ENCODE assay signal across 28 cellular contexts in genomic region chr10:2633630-2634029, GRCh38.
DNase-seq lines count a peak whose midpoint lies in the region; FAIRE-seq and TF ChIP-seq lines count a peak whose summit lies in the region.
"Had no signal": no experiment of that assay in that cellular context is flagged by ENCODE, and none has a peak within 500 bp of the region (broad histone marks: within the 10 kb centered on the region; RNA-seq: fewer than 3 reads in every experiment).

No MANE protein-coding gene starts in this region.

- H2BK5ac ChIP-seq in H9 (ENCODE audit: insufficient read length, low read length) (no peak overlapping the region), H1 (ENCODE audit: low read depth, low read length) (no peak overlapping the region; the same call in 1 of the 2 replicates), mesendoderm (ENCODE audit: low read length) (no peak overlapping the region)

- H3K56ac ChIP-seq in H9 (ENCODE audit: insufficient read length, low read depth, low read length) (no peak overlapping the region), H1 (replicated peaks; ENCODE audit: insufficient read length, low read depth, low read length) (no peak overlapping the region), mesendoderm (ENCODE audit: low read length) (no peak overlapping the region)

- no peak overlapping the region for H3K23ac ChIP-seq in H9 (ENCODE audit: insufficient read length, low read depth, low read length)
- H3K23ac ChIP-seq in H1 (ENCODE audit: insufficient read length), result no peak overlapping the region
- H3K23ac ChIP-seq in mesendoderm (ENCODE audit: low read length), result no peak overlapping the region

- DNase-seq in CMK (ENCODE audit: low read depth) (peak; percentile 14), H9 (no peak), H1 (ENCODE audit: low read depth in 1 of 2, low spot score in 2 of 2) (no peak), mesendoderm (peak; percentile 87), NCI-H446 (lab: John Stamatoyannopoulos, UW) (no peak), NCI-H345 (lab: John Stamatoyannopoulos, UW) (no peak), GOT3 (lab: John Stamatoyannopoulos, UW) (no peak)
- no peak for DNase-seq in activated CD4-positive, CD25-positive, alpha-beta regulatory T cell treated with anti-CD3 and anti-CD28 coated beads, Interleukin-2, amount 50 U/mL, for 72 hours
- DNase-seq: AML-193; CD4-positive, alpha-beta T cell; CD8-positive, alpha-beta T cell; COR-L47; DMS 273 treated with DMSO at 0.1 percent for 48 hours; DMS153; DMS53; DMS79; DND-41; EL; GDM1 had no signal

- TF ChIP-seq POLR2A in H1 (IDR thresholded peaks at IDR 0.05; ENCODE audit: control extremely low read depth in 1 of 2, low read depth in 2 of 2, low read length in 2 of 2), result no peak

- H2BK15ac ChIP-seq in H9 (ENCODE audit: low read depth, low read length) (no peak overlapping the region), H1 (ENCODE audit: low read length) (peak overlapping the region; percentile 37; the same call in 1 of the 2 replicates), mesendoderm (replicated peaks; ENCODE audit: low read depth) (no peak overlapping the region)

- H3T11ph ChIP-seq in H9 (ENCODE audit: low read length), result no peak overlapping the region

- no peak for TF ChIP-seq EP300 in H1 (IDR thresholded peaks at IDR 0.05; ENCODE audit: borderline replicate concordance in 1 of 2, low read depth in 2 of 2, low read length in 2 of 2)

- H2BK12ac ChIP-seq in H9 (ENCODE audit: insufficient read length, low read depth, low read length) (no peak overlapping the region), H1 (ENCODE audit: low read depth, low read length) (no peak overlapping the region)

- no peaks in the 10 kb centered on the region; a peak in 1 of 4 replicates for H3K4me1 Mint-ChIP-seq in H9
- H3K4me1 Mint-ChIP-seq: B cell had no signal

- H3K4me2 ChIP-seq in H9 (ENCODE audit: insufficient read depth, insufficient read length, low read length), result no peak overlapping the region
- no peak overlapping the region for H3K4me2 ChIP-seq in H1 (ENCODE audit: insufficient read depth in 1 of 2, low read depth in 2 of 2, low read length in 2 of 2)
- H3K4me2 ChIP-seq in mesendoderm (ENCODE audit: low read length), result no peak overlapping the region
- H3K4me2 ChIP-seq: A549; BLaER1 treated with 17β-estradiol and CSF1 and Interleukin-3, amounts not matched to agents 10 nM and 100 nM had no signal

- H3K23me2 ChIP-seq in H9 (ENCODE audit: insufficient read length, low read depth, low read length, poor library complexity, severe bottlenecking), result no peaks in the 10 kb centered on the region
- no peaks in the 10 kb centered on the region for H3K23me2 ChIP-seq in H1 (ENCODE audit: low read depth, low read length)

- H3K14ac ChIP-seq in H9 (ENCODE audit: insufficient read depth, low read length) (no peak overlapping the region), H1 (ENCODE audit: insufficient read length) (no peak overlapping the region)

- H2AK5ac ChIP-seq in H9 (ENCODE audit: insufficient read length, low read length), result no peak overlapping the region
- H2AK5ac ChIP-seq in H1 (ENCODE audit: low read depth, low read length), result no peak overlapping the region
- H2AK5ac ChIP-seq in mesendoderm (ENCODE audit: low read length), result no peak overlapping the region

- H3K36me3 ChIP-seq in H1 (ENCODE audit: control insufficient read depth in 2 of 4, insufficient read depth in 4 of 4, low read length in 3 of 4) (no peaks in the 10 kb centered on the region), mesendoderm (ENCODE audit: control insufficient read depth, insufficient read depth, low read length) (no peaks in the 10 kb centered on the region)
- H3K36me3 ChIP-seq: BLaER1 treated with 17β-estradiol and CSF1 and Interleukin-3, amounts not matched to agents 10 nM and 100 nM had no signal

- H4K20me1 ChIP-seq in H9 (ENCODE audit: control insufficient read depth, insufficient read depth, insufficient read length), result no peaks in the 10 kb centered on the region
- no peaks in the 10 kb centered on the region for H4K20me1 ChIP-seq in H1 (replicated peaks in 1 of 2; ENCODE audit: control insufficient read depth in 1 of 2, insufficient read depth in 2 of 2, low read length in 2 of 2)
- H4K20me1 ChIP-seq: BLaER1 treated with 17β-estradiol and CSF1 and Interleukin-3, amounts not matched to agents 10 nM and 100 nM had no signal

- H3K18ac ChIP-seq in H9 (ENCODE audit: insufficient read length, low read depth, low read length), result no peak overlapping the region
- no peak overlapping the region for H3K18ac ChIP-seq in H1 (ENCODE audit: extremely low read depth, low read length)
- no peak overlapping the region for H3K18ac ChIP-seq in mesendoderm (ENCODE audit: low read length)

- H4K5ac ChIP-seq in H9 (ENCODE audit: insufficient read length, low read depth, low read length), result no peak overlapping the region
- no peak overlapping the region for H4K5ac ChIP-seq in H1 (ENCODE audit: insufficient read length, low read depth, low read length)
- no peak overlapping the region for H4K5ac ChIP-seq in mesendoderm (ENCODE audit: low read length)

- H3K4ac ChIP-seq in H9 (ENCODE audit: low read depth, low read length), result no peak overlapping the region
- H3K4ac ChIP-seq in H1 (replicated peaks; ENCODE audit: insufficient read length, low read depth, low read length), result no peak overlapping the region
- no peak overlapping the region for H3K4ac ChIP-seq in mesendoderm (ENCODE audit: low read depth, low read length)

- no peaks in the 10 kb centered on the region for H3K36me3 Mint-ChIP-seq in H9 (ENCODE audit: insufficient read depth in 1 of 3, low read depth in 3 of 3)
- H3K36me3 Mint-ChIP-seq: CD8-positive, alpha-beta T cell had no signal

- no peaks in the 10 kb centered on the region for H3K4me1 ChIP-seq in H9 (ENCODE audit: insufficient read depth, low read length)
- no peaks in the 10 kb centered on the region for H3K4me1 ChIP-seq in H1 (replicated peaks in 1 of 4; ENCODE audit: control insufficient read depth in 3 of 4, insufficient read depth in 4 of 4, low read length in 3 of 4)
- H3K4me1 ChIP-seq in mesendoderm (ENCODE audit: control insufficient read depth, low read depth, low read length), result no peaks in the 10 kb centered on the region
- H3K4me1 ChIP-seq: A549; BLaER1 treated with 17β-estradiol and CSF1 and Interleukin-3, amounts not matched to agents 10 nM and 100 nM had no signal

- no peak for TF ChIP-seq CTCF in H9 (conservative IDR thresholded peaks at IDR 0.05)
- no peak for TF ChIP-seq CTCF in H1 (IDR thresholded peaks at IDR 0.05; ENCODE audit: control extremely low read depth in 1 of 3, insufficient read depth in 1 of 3, low read depth in 1 of 3, low read length in 3 of 3)

- H4K91ac ChIP-seq in H9 (ENCODE audit: insufficient read length, low read depth, low read length) (no peak overlapping the region), H1 (replicated peaks; ENCODE audit: insufficient read length, low read length) (no peak overlapping the region)

- no peak for TF ChIP-seq RAD21 in H1 (IDR thresholded peaks at IDR 0.05 in 1 of 2, conservative IDR thresholded peaks at IDR 0.05 in 1 of 2; ENCODE audit: low read depth in 2 of 2, low read length in 2 of 2)

- H3K9ac ChIP-seq in H9 (ENCODE audit: extremely low read depth, insufficient read length, low read length) (no peak overlapping the region), H1 (replicated peaks in 1 of 4; ENCODE audit: extremely low read depth in 1 of 4, low read depth in 3 of 4, low read length in 3 of 4) (no peak overlapping the region), mesendoderm (ENCODE audit: low read length) (no peak overlapping the region)
- H3K9ac ChIP-seq: BLaER1 treated with 17β-estradiol and CSF1 and Interleukin-3, amounts not matched to agents 10 nM and 100 nM had no signal

- H3K9me3 ChIP-seq in H9 (ENCODE audit: control insufficient read depth, low read depth, low read length) (no peaks in the 10 kb centered on the region), H1 (ENCODE audit: insufficient read depth in 2 of 2, low read depth in 1 of 2, low read length in 1 of 2) (no peaks in the 10 kb centered on the region)
- H3K9me3 ChIP-seq: A549; BLaER1 treated with 17β-estradiol and CSF1 and Interleukin-3, amounts not matched to agents 10 nM and 100 nM had no signal

- POLR2A ChIA-PET in H1 (lab: Charles Lee; ENCODE audit: partially characterized antibody), result no interaction called here

- FAIRE-seq in H1 (lab: Jason Lieb, UNC), result no peak
- FAIRE-seq: A549, GM12878, GM12892, GM18507, GM19239 had no signal

- H3K27ac ChIP-seq in H9 (ENCODE audit: insufficient read length, low read depth, low read length), result no peak overlapping the region
- no peak overlapping the region for H3K27ac ChIP-seq in H1 (ENCODE audit: low read depth, low read length)
- H3K27ac ChIP-seq in mesendoderm (ENCODE audit: low read depth, low read length), result no peak overlapping the region
- H3K27ac ChIP-seq: 22Rv1; A549; BLaER1 treated with 17β-estradiol and CSF1 and Interleukin-3, amounts not matched to agents 10 nM and 100 nM; C4-2B had no signal

- CTCF ChIA-PET in H1 (lab: Charles Lee; ENCODE audit: partially characterized antibody), result interaction anchor here (2.2 kb wide), 1 partner anchor 14 kb away, joined by 15 read pairs; no protein-coding TSS in a partner anchor

- H3K27me3 Mint-ChIP-seq in H9 (ENCODE audit: low read depth), result no peaks in the 10 kb centered on the region; the same call in 1 of the 2 replicates
- H3K27me3 Mint-ChIP-seq: B cell; CD4-positive, alpha-beta T cell had no signal

- H2AFZ ChIP-seq in H9 (ENCODE audit: low read length), result no peak overlapping the region
- peak overlapping the region; percentile 25; the same call in 1 of the 2 replicates for H2AFZ ChIP-seq in H1 (ENCODE audit: low read length)

- H2BK120ac ChIP-seq in H9 (ENCODE audit: low read depth, low read length, poor library complexity, severe bottlenecking) (peak overlapping the region; percentile 23), H1 (replicated peaks; ENCODE audit: low read depth, low read length) (no peak overlapping the region), mesendoderm (ENCODE audit: low read depth, low read length) (no peak overlapping the region)

- no peaks in the 10 kb centered on the region; a peak in 2 of 5 replicates for H3K9me3 Mint-ChIP-seq in H9
- H3K9me3 Mint-ChIP-seq: CD4-positive, alpha-beta T cell; CD8-positive, alpha-beta T cell had no signal

- no peak overlapping the region for H3K27ac Mint-ChIP-seq in H9
- H3K27ac Mint-ChIP-seq: B cell; CD4-positive, alpha-beta T cell; CD8-positive, alpha-beta T cell had no signal

- no peaks in the 10 kb centered on the region for H3K27me3 ChIP-seq in H9 (ENCODE audit: insufficient read depth, low read length)
- no peaks in the 10 kb centered on the region for H3K27me3 ChIP-seq in H1 (replicated peaks in 1 of 4; ENCODE audit: control insufficient read depth in 3 of 4, extremely low read depth in 1 of 4, insufficient read depth in 3 of 4, low read length in 3 of 4)
- no peaks in the 10 kb centered on the region for H3K27me3 ChIP-seq in mesendoderm (ENCODE audit: insufficient read depth, low read length, poor library complexity)
- H3K27me3 ChIP-seq: BLaER1 treated with 17β-estradiol and CSF1 and Interleukin-3, amounts not matched to agents 10 nM and 100 nM had no signal

- H3K79me2 ChIP-seq in H9 (ENCODE audit: insufficient read depth, low read length) (no peaks in the 10 kb centered on the region), H1 (ENCODE audit: control insufficient read depth in 1 of 2, insufficient read depth in 2 of 2, low read length in 2 of 2) (no peaks in the 10 kb centered on the region), mesendoderm (ENCODE audit: control insufficient read depth, insufficient read depth, low read length) (no peaks in the 10 kb centered on the region)

- H4K8ac ChIP-seq in H9 (replicated peaks; ENCODE audit: insufficient read length, low read depth, low read length), result no peak overlapping the region
- H4K8ac ChIP-seq in H1 (ENCODE audit: extremely low read depth, insufficient read depth, low read length), result no peak overlapping the region
- no peak overlapping the region for H4K8ac ChIP-seq in mesendoderm (ENCODE audit: low read depth, low read length)

- H2BK20ac ChIP-seq in H9 (ENCODE audit: low read depth, low read length, poor library complexity, severe bottlenecking) (no peak overlapping the region), H1 (ENCODE audit: low read length) (no peak overlapping the region)

- no peak overlapping the region; a peak in 1 of 5 replicates for H3K4me3 Mint-ChIP-seq in H9
- H3K4me3 Mint-ChIP-seq: B cell; CD4-positive, alpha-beta T cell; CD8-positive, alpha-beta T cell had no signal

- no peaks in the 10 kb centered on the region for H3K79me1 ChIP-seq in H9 (ENCODE audit: insufficient read depth, low read depth, low read length, poor library complexity, severe bottlenecking)
- H3K79me1 ChIP-seq in H1 (ENCODE audit: low read depth, low read length), result no peaks in the 10 kb centered on the region
- H3K79me1 ChIP-seq in mesendoderm (ENCODE audit: low read length), result no peaks in the 10 kb centered on the region

- H3K4me3 ChIP-seq in H1 (ENCODE audit: extremely low read depth in 1 of 4, insufficient read depth in 2 of 4, low read depth in 3 of 4, low read length in 4 of 4) (no peak overlapping the region), mesendoderm (ENCODE audit: low read length) (no peak overlapping the region)
- H3K4me3 ChIP-seq: A549; BLaER1 treated with 17β-estradiol and CSF1 and Interleukin-3, amounts not matched to agents 10 nM and 100 nM; GM12878 had no signal

- whole genome bisulfite sequencing in H9 (ENCODE audit: extremely low coverage, insufficient read length, low lambda C conversion rate), result no CpG with 5 or more reads among the region's 6 CpGs
- WGBS in H1 (ENCODE audit: extremely low coverage in 1 of 2, insufficient coverage in 1 of 2, insufficient read length in 1 of 2, insufficient replicate concordance in 2 of 2, low coverage in 1 of 2, low lambda C conversion rate in 2 of 2, missing lambda C conversion rate in 1 of 2), 2 experiments, result 90% methylated on average over 6 of the region's 6 CpGs; no CpG with 5 or more reads in 1 of the 2 experiments
- no CpG with 5 or more reads among the region's 6 CpGs for WGBS in mesendoderm (ENCODE audit: extremely low coverage, insufficient coverage, low lambda C conversion rate)

Comparison
In these comparisons a context has a peak if more than half of its experiments do, and no peak if none do; other contexts are left out.
1. DNase-seq: peak in CMK (single experiment) and mesendoderm (single experiment); none in H9 (single experiment), H1 (0 of 2), NCI-H446 (0 of 2), activated CD4-positive, CD25-positive, alpha-beta regulatory T cell treated with anti-CD3 and anti-CD28 coated beads, Interleukin-2, amount 50 U/mL, for 72 hours (single experiment), NCI-H345 (single experiment) and GOT3 (single experiment).